Comparison of ENCODE assay signal across 9 cellular contexts in genomic region chr22:36373258-36373579, GRCh38. TPM values are rescaled to one million over a fixed set of nuclear protein-coding genes. Genes with fewer than 3 reads are reported as not detected.
DNase-seq lines count a peak whose midpoint lies in the region; ATAC-seq, FAIRE-seq and TF ChIP-seq lines count a peak whose summit lies in the region.
"Had no signal": no experiment of that assay in that cellular context is flagged by ENCODE, and none has a peak within 500 bp of the region (broad histone marks: within the 10 kb centered on the region; RNA-seq: fewer than 3 reads in every experiment).

No MANE protein-coding gene starts in this region.

- H3K36me3 ChIP-seq in MM.1S (replicated peaks; ENCODE audit: insufficient read depth, low read length) = peaks cover 7% of the 10 kb centered on the region
- H3K36me3 ChIP-seq in body of pancreas (replicated peaks in 1 of 2; ENCODE audit: insufficient read depth in 1 of 2, low read depth in 2 of 2) = no peaks in the 10 kb centered on the region

- H3K4me1 ChIP-seq in MM.1S (ENCODE audit: low read length) (peaks cover 69% of the 10 kb centered on the region), body of pancreas (peaks cover 95% of the 10 kb centered on the region), mononuclear cell (ENCODE audit: insufficient read depth, low read length) (peaks cover 100% of the 10 kb centered on the region)

- TF ChIP-seq POLR2A in body of pancreas (IDR thresholded peaks at IDR 0.05) (peak in 1 of 3 donors; percentile 4), GM12892 (IDR thresholded peaks at IDR 0.05; ENCODE audit: low read depth, low read length) (no peak)

- H2AFZ ChIP-seq in MM.1S (ENCODE audit: low read length) = no peak overlapping the region

- no peak overlapping the region for H3K9ac ChIP-seq in MM.1S (ENCODE audit: low read length)

- H3K9me2 ChIP-seq in MM.1S (replicated peaks; ENCODE audit: insufficient read depth, low read length) = no peaks in the 10 kb centered on the region

- H3K4me3 ChIP-seq in MM.1S (ENCODE audit: low read length) (no peak overlapping the region), body of pancreas (no peak overlapping the region), mononuclear cell (ENCODE audit: low read length) (peak overlapping the region; percentile 8)

- TF ChIP-seq CTCF in 22Rv1 (IDR thresholded peaks at IDR 0.05) = no peak
- TF ChIP-seq CTCF in MM.1S (IDR thresholded peaks at IDR 0.05; ENCODE audit: low read length) = no peak
- no peak for TF ChIP-seq CTCF in body of pancreas (IDR thresholded peaks at IDR 0.05)

- no peaks in the 10 kb centered on the region for H3K27me3 ChIP-seq in MM.1S (replicated peaks; ENCODE audit: insufficient read depth, low read length)
- no peaks in the 10 kb centered on the region for H3K27me3 ChIP-seq in body of pancreas
- no peaks in the 10 kb centered on the region for H3K27me3 ChIP-seq in mononuclear cell (ENCODE audit: insufficient read depth, low read length)
- H3K27me3 ChIP-seq: brain microvascular endothelial cell had no signal

- DNase-seq in MM.1S (no peak), body of pancreas (peak in 3 of 4 donors; percentile 59 to 67 (median 64)), midbrain (lab: John Stamatoyannopoulos, UW) (no peak), NCI-H2171 (lab: John Stamatoyannopoulos, UW) (no peak), GM12892 (ENCODE audit: insufficient read length) (no peak)
- DNase-seq: brain microvascular endothelial cell had no signal

- ATAC-seq in body of pancreas (no peak), GM18868 (IDR thresholded peaks at IDR 0.05; ENCODE audit: unreplicated experiment) (no peak)

- intact Hi-C loops in body of pancreas (cut with DNase I) = no loop called here

- WGBS in body of pancreas, 2 donors = 30 to 35% methylated on average over 7 of the region's 7 CpGs

- peak overlapping the region; percentile 18; the same call in 1 of the 2 replicates for H3K27ac ChIP-seq in 22Rv1
- peak overlapping the region; percentile 19; the same call in 1 of the 2 replicates for H3K27ac ChIP-seq in MM.1S (ENCODE audit: low read length)
- H3K27ac ChIP-seq in body of pancreas = peak overlapping the region; percentile 48 to 98 (median 92)
- H3K27ac ChIP-seq: brain microvascular endothelial cell had no signal

- peaks cover 100% of the 10 kb centered on the region for H3K79me2 ChIP-seq in MM.1S (ENCODE audit: low read length)

- H3F3A ChIP-seq in MM.1S (ENCODE audit: insufficient read depth, low read length) = peaks cover 20% of the 10 kb centered on the region

- no peak for FAIRE-seq in GM12892 (lab: Jason Lieb, UNC)

- H3K9me3 ChIP-seq in MM.1S (replicated peaks; ENCODE audit: insufficient read depth, low read length) = no peaks in the 10 kb centered on the region
- H3K9me3 ChIP-seq in body of pancreas = no peaks in the 10 kb centered on the region
- no peaks in the 10 kb centered on the region for H3K9me3 ChIP-seq in mononuclear cell (ENCODE audit: low read depth, low read length)

- H4K20me1 ChIP-seq in MM.1S (ENCODE audit: insufficient read depth, low read length) = peaks cover 69% of the 10 kb centered on the region

- no peak overlapping the region for H3K4me2 ChIP-seq in MM.1S (ENCODE audit: low read depth, low read length)

RNA-seq across cellular contexts. Expression of gene MYH9, which starts 14.5 kb away (rescaled TPM):
- total RNA-seq in body of pancreas = 100 to 1,000 TPM; 294 to 323 TPM
- 340 TPM for total RNA-seq in mononuclear cell
- 155 TPM for polyA plus RNA-seq in GM12892 (2012; ENCODE audit: missing spikeins)

Comparison
In these comparisons a context has a peak if more than half of its experiments do, and no peak if none do; other contexts are left out.
1. H3K27ac ChIP-seq: peak in every context shown above with its lines; median percentile 92 in body of pancreas; 19 in MM.1S; 18 in 22Rv1.
2. DNase-seq: peak in body of pancreas (3 of 4); none in MM.1S (single experiment), midbrain (single experiment), NCI-H2171 (single experiment) and GM12892 (single experiment).